ENCODE assay signal across 16 cellular contexts in the genomic region with DNA sequence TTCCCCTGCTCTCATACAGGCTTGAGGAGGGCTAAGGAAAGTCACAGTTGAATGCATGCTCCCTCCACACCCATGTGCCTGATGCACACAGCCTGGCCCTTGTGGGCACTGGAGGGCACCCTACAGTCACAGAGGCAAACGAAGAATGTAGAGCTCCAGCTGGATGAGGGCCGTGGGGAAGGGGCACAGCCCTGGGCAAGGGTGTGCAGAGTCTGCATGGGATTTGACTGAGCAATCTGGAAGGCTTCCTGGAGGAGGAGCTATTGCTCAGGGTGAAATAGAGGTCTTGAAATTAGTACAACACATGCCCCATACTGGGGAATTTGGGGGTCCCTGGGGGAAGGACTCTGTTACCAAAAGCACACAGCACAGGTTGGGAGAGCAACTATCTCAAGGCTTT.
DNase-seq lines count a peak whose midpoint lies in the region; ATAC-seq, FAIRE-seq and TF ChIP-seq lines count a peak whose summit lies in the region.
"Had no signal": no experiment of that assay in that cellular context is flagged by ENCODE, and none has a peak within 500 bp of the region (broad histone marks: within the 10 kb centered on the region; RNA-seq: fewer than 3 reads in every experiment).

No MANE protein-coding gene starts in this region.

- intact Hi-C loops in adrenal gland (cut with DNase I) (no loop called here), kidney (cut with DNase I) (no loop called here)

- POLR2A ChIA-PET in SK-N-SH (lab: Yijun Ruan, JAX) = no interaction called here

- H3K9ac ChIP-seq in SK-N-SH = no peak overlapping the region
- no peak overlapping the region for H3K9ac ChIP-seq in BLaER1 treated with 17β-estradiol and CSF1 and Interleukin-3, amounts not matched to agents 10 nM and 100 nM
- no peak overlapping the region for H3K9ac ChIP-seq in kidney (ENCODE audit: low read length in 2 of 2)

- no peaks in the 10 kb centered on the region for H3K36me3 ChIP-seq in SK-N-SH (replicated peaks in 1 of 2; ENCODE audit: control insufficient read depth in 1 of 2, insufficient read depth in 2 of 2, low read length in 1 of 2)
- H3K36me3 ChIP-seq in BLaER1 treated with 17β-estradiol and CSF1 and Interleukin-3, amounts not matched to agents 10 nM and 100 nM = no peaks in the 10 kb centered on the region
- H3K36me3 ChIP-seq in adrenal gland (replicated peaks in 1 of 2) = no peaks in the 10 kb centered on the region
- H3K36me3 ChIP-seq in kidney (ENCODE audit: control insufficient read depth in 1 of 2, insufficient read depth in 2 of 2, low read length in 2 of 2) = no peaks in the 10 kb centered on the region

- no peaks in the 10 kb centered on the region for H4K20me1 ChIP-seq in SK-N-SH (ENCODE audit: insufficient read depth)
- peaks cover 0 to 37% (median 4%) of the 10 kb centered on the region in 11 experiments; a peak in 5 of 22 replicates for H4K20me1 ChIP-seq in BLaER1 treated with 17β-estradiol and CSF1 and Interleukin-3, amounts not matched to agents 10 nM and 100 nM

- peaks cover 0 to 9% of the 10 kb centered on the region in 2 experiments; a peak in 1 of 4 replicates for H3K4me1 ChIP-seq in SK-N-SH (ENCODE audit: control insufficient read depth in 1 of 2, insufficient read depth in 2 of 2, low read depth in 1 of 2, low read length in 1 of 2)
- H3K4me1 ChIP-seq in BLaER1 treated with 17β-estradiol and CSF1 and Interleukin-3, amounts not matched to agents 10 nM and 100 nM = peaks cover 50 to 61% (median 52%) of the 10 kb centered on the region in 10 experiments
- peaks cover 30 to 46% of the 10 kb centered on the region in 2 donors for H3K4me1 ChIP-seq in adrenal gland (replicated peaks in 1 of 2)
- peaks cover 0 to 17% of the 10 kb centered on the region in 2 donors for H3K4me1 ChIP-seq in kidney (ENCODE audit: control insufficient read depth in 1 of 2, insufficient read depth in 1 of 2, low read depth in 1 of 2, low read length in 2 of 2)

- H3K9me2 ChIP-seq in SK-N-SH = no peaks in the 10 kb centered on the region

- no peaks in the 10 kb centered on the region for H3K9me3 ChIP-seq in SK-N-SH
- no peaks in the 10 kb centered on the region for H3K9me3 ChIP-seq in BLaER1 treated with 17β-estradiol and CSF1 and Interleukin-3, amounts not matched to agents 10 nM and 100 nM (replicated peaks in 1 of 11)
- H3K9me3 ChIP-seq in adrenal gland (replicated peaks in 1 of 3) = no peaks in the 10 kb centered on the region
- H3K9me3 ChIP-seq in kidney (ENCODE audit: control insufficient read depth in 1 of 2, low read length in 2 of 2) = no peaks in the 10 kb centered on the region

- TF ChIP-seq CTCF in SK-N-SH (IDR thresholded peaks at IDR 0.05) (no peak), adrenal gland (IDR thresholded peaks at IDR 0.05) (no peak), kidney (IDR thresholded peaks at IDR 0.05; ENCODE audit: borderline replicate concordance, extremely low read depth, insufficient read depth) (no peak)

- TF ChIP-seq POLR2A in adrenal gland (IDR thresholded peaks at IDR 0.05) = no peak

- no peak for TF ChIP-seq RAD21 in SK-N-SH (IDR thresholded peaks at IDR 0.05; ENCODE audit: low read length)

- H3K79me2 ChIP-seq in SK-N-SH (ENCODE audit: insufficient read depth) = no peaks in the 10 kb centered on the region

- H3K27me3 ChIP-seq in SK-N-SH (ENCODE audit: insufficient read depth) (no peaks in the 10 kb centered on the region), adrenal gland (no peaks in the 10 kb centered on the region)
- H3K27me3 ChIP-seq in BLaER1 treated with 17β-estradiol and CSF1 and Interleukin-3, amounts not matched to agents 10 nM and 100 nM = no peaks in the 10 kb centered on the region

- no peak for FAIRE-seq in kidney (lab: Jason Lieb, UNC)

- H3K27ac ChIP-seq in SK-N-SH (ENCODE audit: low read depth in 2 of 2, low read length in 1 of 2) (no peak overlapping the region), adrenal gland (peak overlapping the region in 3 of 5 donors; percentile 16 to 63 (median 34)), kidney (ENCODE audit: low read depth in 2 of 2, low read length in 2 of 2) (no peak overlapping the region)
- no peak overlapping the region for H3K27ac ChIP-seq in BLaER1 treated with 17β-estradiol and CSF1 and Interleukin-3, amounts not matched to agents 10 nM and 100 nM
- H3K27ac ChIP-seq: 22Rv1 had no signal

- no peak for ATAC-seq in SK-N-SH treated with all-trans-retinoic acid at 6 μM for 48 hours
- no peak for ATAC-seq in HG03108 (IDR thresholded peaks at IDR 0.05; ENCODE audit: unreplicated experiment)
- ATAC-seq: Panc1 had no signal

- H3K4me3 ChIP-seq in SK-N-SH (ENCODE audit: low read depth in 2 of 2, low read length in 1 of 2) = no peak overlapping the region
- no peak overlapping the region for H3K4me3 ChIP-seq in BLaER1 treated with 17β-estradiol and CSF1 and Interleukin-3, amounts not matched to agents 10 nM and 100 nM
- H3K4me3 ChIP-seq in adrenal gland = no peak overlapping the region
- no peak overlapping the region for H3K4me3 ChIP-seq in kidney (ENCODE audit: low read length in 2 of 2)

- CTCF ChIA-PET in SK-N-SH (lab: Yijun Ruan, JAX) = interaction anchor here (1.1 to 2.8 kb wide), 4 partner anchors 23 to 352 kb away, joined by 3 to 17 read pairs (median 6); no protein-coding TSS in a partner anchor

- H3K4me2 ChIP-seq in SK-N-SH = no peak overlapping the region
- peak overlapping the region; percentile 73 to 99 (median 94) for H3K4me2 ChIP-seq in BLaER1 treated with 17β-estradiol and CSF1 and Interleukin-3, amounts not matched to agents 10 nM and 100 nM

- peak; percentile 4 for DNase-seq in SK-N-SH
- DNase-seq in adrenal gland = peak in 3 of 7 donors; percentile 10 to 42 (median 12)
- peak; percentile 47 for DNase-seq in kidney
- no peak for DNase-seq in OCI-M1 (lab: John Stamatoyannopoulos, UW)
- DNase-seq in kidney tubule cell (ENCODE audit: low spot score) = no peak
- DNase-seq: DMS79 treated with DMSO at 0.1 percent for 48 hours, GOT3, HFFc6, NCI-H1048, NCI-H146, NCI-H2081 had no signal

- WGBS in SK-N-SH (ENCODE audit: low lambda C conversion rate) = 0% methylated on average over 2 of the region's 2 CpGs
- 74 to 80% (median 76%) methylated on average over 2 of the region's 2 CpGs for WGBS in adrenal gland, 4 donors

- TF ChIP-seq EP300 in SK-N-SH (IDR thresholded peaks at IDR 0.05; ENCODE audit: borderline replicate concordance in 1 of 2, low read depth in 1 of 2, low read length in 1 of 2) = no peak

- H2AFZ ChIP-seq in SK-N-SH (ENCODE audit: low read depth) = no peak overlapping the region

- H3F3A ChIP-seq in SK-N-SH (replicated peaks; ENCODE audit: insufficient read depth) = no peaks in the 10 kb centered on the region

TF ChIP-seq in SK-N-SH, 30 proteins besides CTCF, POLR2A, EP300 and RAD21 (continues in another document):
- no peak for TF ChIP-seq FOXM1 (IDR thresholded peaks at IDR 0.05; ENCODE audit: low read depth)
- TF ChIP-seq, protein P1, sequence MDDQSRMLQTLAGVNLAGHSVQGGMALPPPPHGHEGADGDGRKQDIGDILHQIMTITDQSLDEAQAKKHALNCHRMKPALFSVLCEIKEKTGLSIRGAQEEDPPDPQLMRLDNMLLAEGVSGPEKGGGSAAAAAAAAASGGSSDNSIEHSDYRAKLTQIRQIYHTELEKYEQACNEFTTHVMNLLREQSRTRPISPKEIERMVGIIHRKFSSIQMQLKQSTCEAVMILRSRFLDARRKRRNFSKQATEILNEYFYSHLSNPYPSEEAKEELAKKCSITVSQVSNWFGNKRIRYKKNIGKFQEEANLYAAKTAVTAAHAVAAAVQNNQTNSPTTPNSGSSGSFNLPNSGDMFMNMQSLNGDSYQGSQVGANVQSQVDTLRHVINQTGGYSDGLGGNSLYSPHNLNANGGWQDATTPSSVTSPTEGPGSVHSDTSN (IDR thresholded peaks at IDR 0.05) = no peak
- no peak for TF ChIP-seq TCF12 (IDR thresholded peaks at IDR 0.05)
- TF ChIP-seq, protein P2, sequence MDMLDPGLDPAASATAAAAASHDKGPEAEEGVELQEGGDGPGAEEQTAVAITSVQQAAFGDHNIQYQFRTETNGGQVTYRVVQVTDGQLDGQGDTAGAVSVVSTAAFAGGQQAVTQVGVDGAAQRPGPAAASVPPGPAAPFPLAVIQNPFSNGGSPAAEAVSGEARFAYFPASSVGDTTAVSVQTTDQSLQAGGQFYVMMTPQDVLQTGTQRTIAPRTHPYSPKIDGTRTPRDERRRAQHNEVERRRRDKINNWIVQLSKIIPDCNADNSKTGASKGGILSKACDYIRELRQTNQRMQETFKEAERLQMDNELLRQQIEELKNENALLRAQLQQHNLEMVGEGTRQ (IDR thresholded peaks at IDR 0.05; ENCODE audit: borderline replicate concordance, low read depth, low read length) = no peak

TF ChIP-seq in SK-N-SH treated with all-trans-retinoic acid at 6 μM for 48 hours, 23 proteins besides CTCF, POLR2A, EP300 and RAD21:
- TF ChIP-seq, protein P3, sequence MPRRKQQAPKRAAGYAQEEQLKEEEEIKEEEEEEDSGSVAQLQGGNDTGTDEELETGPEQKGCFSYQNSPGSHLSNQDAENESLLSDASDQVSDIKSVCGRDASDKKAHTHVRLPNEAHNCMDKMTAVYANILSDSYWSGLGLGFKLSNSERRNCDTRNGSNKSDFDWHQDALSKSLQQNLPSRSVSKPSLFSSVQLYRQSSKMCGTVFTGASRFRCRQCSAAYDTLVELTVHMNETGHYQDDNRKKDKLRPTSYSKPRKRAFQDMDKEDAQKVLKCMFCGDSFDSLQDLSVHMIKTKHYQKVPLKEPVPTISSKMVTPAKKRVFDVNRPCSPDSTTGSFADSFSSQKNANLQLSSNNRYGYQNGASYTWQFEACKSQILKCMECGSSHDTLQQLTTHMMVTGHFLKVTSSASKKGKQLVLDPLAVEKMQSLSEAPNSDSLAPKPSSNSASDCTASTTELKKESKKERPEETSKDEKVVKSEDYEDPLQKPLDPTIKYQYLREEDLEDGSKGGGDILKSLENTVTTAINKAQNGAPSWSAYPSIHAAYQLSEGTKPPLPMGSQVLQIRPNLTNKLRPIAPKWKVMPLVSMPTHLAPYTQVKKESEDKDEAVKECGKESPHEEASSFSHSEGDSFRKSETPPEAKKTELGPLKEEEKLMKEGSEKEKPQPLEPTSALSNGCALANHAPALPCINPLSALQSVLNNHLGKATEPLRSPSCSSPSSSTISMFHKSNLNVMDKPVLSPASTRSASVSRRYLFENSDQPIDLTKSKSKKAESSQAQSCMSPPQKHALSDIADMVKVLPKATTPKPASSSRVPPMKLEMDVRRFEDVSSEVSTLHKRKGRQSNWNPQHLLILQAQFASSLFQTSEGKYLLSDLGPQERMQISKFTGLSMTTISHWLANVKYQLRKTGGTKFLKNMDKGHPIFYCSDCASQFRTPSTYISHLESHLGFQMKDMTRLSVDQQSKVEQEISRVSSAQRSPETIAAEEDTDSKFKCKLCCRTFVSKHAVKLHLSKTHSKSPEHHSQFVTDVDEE (CRISPR knock-in tag; IDR thresholded peaks at IDR 0.05) = no peak
- TF ChIP-seq SNAI2 (CRISPR knock-in tag; IDR thresholded peaks at IDR 0.05) = no peak

Comparison
In these comparisons a context has a peak if more than half of its experiments do, and no peak if none do; other contexts are left out.
1. DNase-seq: peak in SK-N-SH (single experiment) and kidney (single experiment); none in OCI-M1 (single experiment) and kidney tubule cell (single experiment).
2. H3K27ac ChIP-seq: peak in adrenal gland (3 of 5); none in SK-N-SH (0 of 2), BLaER1 treated with 17β-estradiol and CSF1 and Interleukin-3, amounts not matched to agents 10 nM and 100 nM (0 of 11) and kidney (0 of 2).